Comparison of ENCODE assay signal across 11 cellular contexts in genomic region chr9:77663754-77664153, GRCh38. TPM values are rescaled to one million over a fixed set of nuclear protein-coding genes. Genes with fewer than 3 reads are reported as not detected.
A peak's percentile ranks its signal among the peaks of the same experiment; 100 is the strongest.
DNase-seq lines count a peak whose midpoint lies in the region; ATAC-seq, FAIRE-seq and TF ChIP-seq lines count a peak whose summit lies in the region.
"Had no signal": no experiment of that assay in that cellular context is flagged by ENCODE, and none has a peak within 500 bp of the region (broad histone marks: within the 10 kb centered on the region; RNA-seq: fewer than 3 reads in every experiment).

No MANE protein-coding gene starts in this region.

- dilution Hi-C loops in endothelial cell of umbilical vein (cut with MboI; ENCODE audit: extremely low pct_ligation_motif_present, low sequenced_read_pairs): no loop called here

- CTCF ChIA-PET in endothelial cell of umbilical vein (lab: Charles Lee): interaction anchor here (0.9 to 1.9 kb wide), 14 partner anchors 10 to 458 kb away, joined by 3 to 30 read pairs (median 5); partner anchors contain the start of gene GNA14

- H3K9me1 ChIP-seq in endothelial cell of umbilical vein (replicated peaks; ENCODE audit: control insufficient read depth, extremely low read depth, insufficient read depth, low read length): no peaks in the 10 kb centered on the region

- TF ChIP-seq CTCF in C4-2B (conservative IDR thresholded peaks at IDR 0.05): no peak
- no peak for TF ChIP-seq CTCF in endothelial cell of umbilical vein (IDR thresholded peaks at IDR 0.05; ENCODE audit: extremely low read depth in 1 of 2, insufficient read depth in 1 of 2, low read depth in 1 of 2, low read length in 2 of 2)

- H2AFZ ChIP-seq in endothelial cell of umbilical vein (ENCODE audit: low read depth, low read length): no peak overlapping the region

- no peaks in the 10 kb centered on the region for H3K36me3 ChIP-seq in endothelial cell of umbilical vein (ENCODE audit: control insufficient read depth in 2 of 2, extremely low read depth in 1 of 2, insufficient read depth in 2 of 2, low read length in 2 of 2)
- H3K36me3 ChIP-seq: BLaER1 treated with 17β-estradiol and CSF1 and Interleukin-3, amounts not matched to agents 10 nM and 100 nM had no signal

- peaks cover 9% of the 10 kb centered on the region for H3K4me1 ChIP-seq in endothelial cell of umbilical vein (ENCODE audit: control insufficient read depth, extremely low read depth, insufficient read depth, low read length)

- no peak overlapping the region for H3K9ac ChIP-seq in endothelial cell of umbilical vein (replicated peaks; ENCODE audit: extremely low read depth, insufficient read depth, low read length)
- H3K9ac ChIP-seq: BLaER1 treated with 17β-estradiol and CSF1 and Interleukin-3, amounts not matched to agents 10 nM and 100 nM had no signal

- H3K4me3 ChIP-seq in endothelial cell of umbilical vein (replicated peaks in 1 of 3; ENCODE audit: insufficient read depth in 1 of 3, low read depth in 1 of 3, low read length in 3 of 3): no peak overlapping the region
- H3K4me3 ChIP-seq: BLaER1 treated with 17β-estradiol and CSF1 and Interleukin-3, amounts not matched to agents 10 nM and 100 nM had no signal

- no peaks in the 10 kb centered on the region for H4K20me1 ChIP-seq in endothelial cell of umbilical vein (replicated peaks; ENCODE audit: control insufficient read depth, extremely low read depth, insufficient read depth, low read length)
- H4K20me1 ChIP-seq: BLaER1 treated with 17β-estradiol and CSF1 and Interleukin-3, amounts not matched to agents 10 nM and 100 nM had no signal

- DNase-seq in NCI-H2029 (lab: John Stamatoyannopoulos, UW) (peak; percentile 62), endothelial cell of umbilical vein (ENCODE audit: low read depth, low spot score) (peak; percentile 78), medulla oblongata (ENCODE audit: extremely low spot score) (peak; percentile 47), dedifferentiated amniotic fluid mesenchymal stem cell (ENCODE audit: extremely low spot score) (no peak), RPMI8226 (no peak), SHP77 treated with DMSO at 0.1 percent for 48 hours (lab: John Stamatoyannopoulos, UW) (no peak)
- DNase-seq: activated CD4-positive, alpha-beta T cell treated with anti-CD3 and anti-CD28 coated beads for 36 hours; erythroblast had no signal

- H3K4me2 ChIP-seq in endothelial cell of umbilical vein (ENCODE audit: insufficient read depth, low read length): peak overlapping the region; percentile 43
- H3K4me2 ChIP-seq: BLaER1 treated with 17β-estradiol and CSF1 and Interleukin-3, amounts not matched to agents 10 nM and 100 nM had no signal

- BruUV-seq in endothelial cell of umbilical vein (replicated peaks; lab: Mats Ljungman, UMichigan): no TSS peak

- no peak for ATAC-seq in HG03565 (IDR thresholded peaks at IDR 0.05; ENCODE audit: unreplicated experiment)
- ATAC-seq: activated CD4-positive, alpha-beta T cell treated with anti-CD3 and anti-CD28 coated beads for 36 hours had no signal

- peak; percentile 85 for FAIRE-seq in endothelial cell of umbilical vein (lab: Jason Lieb, UNC)

- POLR2A ChIA-PET in endothelial cell of umbilical vein (lab: Charles Lee): no interaction called here

- H3K27me3 ChIP-seq in endothelial cell of umbilical vein (ENCODE audit: control insufficient read depth in 2 of 2, insufficient read depth in 2 of 2, low read length in 2 of 2): no peaks in the 10 kb centered on the region
- H3K27me3 ChIP-seq: BLaER1 treated with 17β-estradiol and CSF1 and Interleukin-3, amounts not matched to agents 10 nM and 100 nM had no signal

- intact Hi-C loops in endothelial cell of umbilical vein (cut with micrococcal nuclease): loop anchor here (1.0 to 5.0 kb wide), 2 partner anchors 49 to 88 kb away; no protein-coding TSS in a partner anchor

- no peaks in the 10 kb centered on the region for H3K79me2 ChIP-seq in endothelial cell of umbilical vein (ENCODE audit: control insufficient read depth, insufficient read depth, low read length)

- H3K27ac ChIP-seq in C4-2B: peak overlapping the region; percentile 36; the same call in 1 of the 2 replicates
- H3K27ac ChIP-seq in endothelial cell of umbilical vein (ENCODE audit: insufficient read depth, low read depth, low read length): no peak overlapping the region
- H3K27ac ChIP-seq: BLaER1 treated with 17β-estradiol and CSF1 and Interleukin-3, amounts not matched to agents 10 nM and 100 nM had no signal

- TF ChIP-seq POLR2A in endothelial cell of umbilical vein (IDR thresholded peaks at IDR 0.05; ENCODE audit: low read depth, low read length): no peak

- H3K9me3 ChIP-seq in endothelial cell of umbilical vein (replicated peaks; ENCODE audit: control insufficient read depth, insufficient read depth, low read length): no peaks in the 10 kb centered on the region
- H3K9me3 ChIP-seq: BLaER1 treated with 17β-estradiol and CSF1 and Interleukin-3, amounts not matched to agents 10 nM and 100 nM had no signal

TF ChIP-seq in endothelial cell of umbilical vein, 7 proteins besides CTCF, POLR2A, EP300 and RAD21:
- no peak for TF ChIP-seq GATA2 (IDR thresholded peaks at IDR 0.05; ENCODE audit: insufficient read depth, insufficient read length, low read depth, low read length)
- TF ChIP-seq EZH2 (IDR thresholded peaks at IDR 0.05; ENCODE audit: borderline replicate concordance, low read depth, low read length, severe bottlenecking): no peak
- no peak for TF ChIP-seq POLR2AphosphoS5 (IDR thresholded peaks at IDR 0.05; ENCODE audit: insufficient read depth, low read depth, low read length)
- no peak for TF ChIP-seq FOS (IDR thresholded peaks at IDR 0.05; ENCODE audit: borderline replicate concordance, insufficient read depth, low read length)
- TF ChIP-seq MAX (IDR thresholded peaks at IDR 0.05; ENCODE audit: insufficient read depth, insufficient read length): no peak
- TF ChIP-seq JUN (IDR thresholded peaks at IDR 0.05; ENCODE audit: borderline replicate concordance, insufficient read depth, insufficient read length, low read depth): no peak
- no peak for TF ChIP-seq MYC (IDR thresholded peaks at IDR 0.05; ENCODE audit: low read depth, low read length)

RNA-seq across cellular contexts. Expression of gene GNA14, which starts 15.6 kb away (rescaled TPM):
- 3.0 and 3.3 TPM in 2 replicates for total RNA-seq in endothelial cell of umbilical vein
- 2.1 TPM in 2 replicates for polyA plus RNA-seq in endothelial cell of umbilical vein
- 1.5 and 2.0 TPM in 2 replicates for polyA plus RNA-seq in endothelial cell of umbilical vein (2011; cell fraction: cytosol; rRNA removed)
- 2.7 and 3.1 TPM in 2 replicates for polyA plus RNA-seq in endothelial cell of umbilical vein (2011; cell fraction: nucleus; rRNA removed)
- polyA plus RNA-seq in endothelial cell of umbilical vein (2012): 2.3 and 2.7 TPM in 2 replicates
- 2.6 and 7.0 TPM in 2 replicates for polyA minus RNA-seq in endothelial cell of umbilical vein
- not detected for polyA minus RNA-seq in endothelial cell of umbilical vein (2011; cell fraction: cytosol; rRNA and poly(A)+ RNA removed)
- 4.0 and 4.6 TPM in 2 replicates for polyA minus RNA-seq in endothelial cell of umbilical vein (2011; cell fraction: nucleus; rRNA and poly(A)+ RNA removed)

Comparison
In these comparisons a context has a peak if more than half of its experiments do, and no peak if none do; other contexts are left out.
1. DNase-seq: peak in NCI-H2029 (single experiment), endothelial cell of umbilical vein (single experiment) and medulla oblongata (single experiment); none in dedifferentiated amniotic fluid mesenchymal stem cell (single experiment), RPMI8226 (single experiment) and SHP77 treated with DMSO at 0.1 percent for 48 hours (single experiment).